7 cellular contexts compared by ENCODE assay signal in genomic region chr3:114056130-114057010, GRCh38. TPM values are rescaled to one million over a fixed set of nuclear protein-coding genes. Genes with fewer than 3 reads are reported as not detected.
A peak's percentile ranks its signal among the peaks of the same experiment; 100 is the strongest.
DNase-seq lines count a peak whose midpoint lies in the region; ATAC-seq and TF ChIP-seq lines count a peak whose summit lies in the region.

Gene CCDC191, minus strand, starts transcription at chr3:114056526. Its CDS starts 60 bp downstream, at chr3:114056466.
Gene QTRT2, plus strand, starts transcription at chr3:114056737. Its CDS starts 8,521 bp downstream, at chr3:114065258.

- in situ Hi-C loops in astrocyte of the spinal cord (cut with HindIII; ENCODE audit: low sequenced_read_pairs): no loop called here

- no peak for TF ChIP-seq CTCF in astrocyte of the spinal cord (IDR thresholded peaks at IDR 0.05; ENCODE audit: low read depth, low read length)

- peak; percentile 96 for DNase-seq in NCI-H2029 treated with DMSO at 0.1 percent for 48 hours (lab: John Stamatoyannopoulos, UW)
- peak; percentile 97 for DNase-seq in T1000 (lab: John Stamatoyannopoulos, UW)
- DNase-seq in astrocyte of the spinal cord (ENCODE audit: low read depth, low spot score): peak; percentile 99
- peak; percentile 99 for DNase-seq in hippocampal formation (lab: John Stamatoyannopoulos, UW)
- DNase-seq in renal cortical epithelial cell (ENCODE audit: low read depth): peak; percentile 98

- peak within 1 kb of the TSS; percentile 96 for H3K4me3 ChIP-seq in astrocyte of the spinal cord (ENCODE audit: low read depth, low read length)

- ATAC-seq in GM18511 (IDR thresholded peaks at IDR 0.05; ENCODE audit: unreplicated experiment) (peak; percentile 98), HG03025 (IDR thresholded peaks at IDR 0.05; ENCODE audit: low FRiP score, unreplicated experiment) (peak; percentile 98)

RNA-seq across cellular contexts. Expression of gene CCDC191, which starts in this region (rescaled TPM):
- 1.6 and 6.4 TPM in 2 replicates for total RNA-seq in renal cortical epithelial cell

RNA-seq across cellular contexts. Expression of gene QTRT2, which starts in this region (rescaled TPM):
- total RNA-seq in renal cortical epithelial cell: 21.0 and 24.3 TPM in 2 replicates

Comparison
In these comparisons a context has a peak if more than half of its experiments do, and no peak if none do; other contexts are left out.
1. Peak in every context shown above with its lines: DNase-seq, ATAC-seq and H3K4me3 ChIP-seq.